In the genomic region with DNA sequence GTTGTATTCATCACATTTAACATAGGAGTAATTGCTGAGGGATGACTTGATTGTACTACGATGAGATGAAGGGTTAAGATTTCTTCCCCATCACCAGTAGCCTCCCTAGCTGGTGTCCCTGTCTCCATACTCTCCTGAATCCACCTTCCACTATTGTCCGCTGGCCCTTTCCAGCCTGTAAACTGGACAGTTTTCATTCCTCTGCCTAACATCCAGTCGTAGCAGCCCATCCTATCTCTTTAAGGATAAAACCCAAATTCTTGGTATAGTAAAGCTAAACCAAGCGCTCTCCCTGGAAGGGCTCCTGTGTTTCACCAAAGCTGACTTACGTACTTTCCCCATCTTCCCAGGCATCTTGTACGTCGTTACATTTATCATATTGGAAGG, we compare ENCODE assay signal across 8 cellular contexts. TPM values are rescaled to one million over a fixed set of nuclear protein-coding genes. Genes with fewer than 3 reads are reported as not detected.
DNase-seq lines count a peak whose midpoint lies in the region; ATAC-seq, FAIRE-seq and TF ChIP-seq lines count a peak whose summit lies in the region.

No MANE protein-coding gene starts in this region.

- H3K4me1 Mint-ChIP-seq in stimulated activated effector memory CD8-positive, alpha-beta T cell treated with anti-CD3 and anti-CD28 coated beads, Interleukin-12 subunit alpha, Interleukin-12 subunit beta, amount 100 ng/mL, for 72 hours = peaks cover 36% of the 10 kb centered on the region

- H3K27me3 ChIP-seq in DOHH2 (ENCODE audit: control insufficient read depth, low read length) (no peaks in the 10 kb centered on the region), K562 (ENCODE audit: control insufficient read depth in 2 of 2, insufficient read depth in 2 of 2, low read length in 2 of 2) (no peaks in the 10 kb centered on the region), kidney epithelial cell (ENCODE audit: control insufficient read depth, insufficient read depth, low read length) (no peaks in the 10 kb centered on the region)

- H3K27ac ChIP-seq in 22Rv1 (peak overlapping the region; percentile 100), DOHH2 (ENCODE audit: low read depth, low read length) (peak overlapping the region; percentile 93), K562 (ENCODE audit: extremely low read depth, low read depth, low read length) (peak overlapping the region; percentile 98)

- peak overlapping the region; percentile 97 to 100 for H3K9ac ChIP-seq in K562 (ENCODE audit: insufficient read depth in 1 of 2, low read depth in 2 of 2, low read length in 2 of 2)

- H3K4me3 ChIP-seq in DOHH2 (ENCODE audit: low read length) (peak overlapping the region; percentile 79), K562 (peak overlapping the region; percentile 74), kidney epithelial cell (ENCODE audit: low read depth, low read length) (peak overlapping the region; percentile 78)

- TF ChIP-seq RAD21 in K562 (CRISPR knock-in tag; conservative IDR thresholded peaks at IDR 0.05 in 1 of 2, IDR thresholded peaks at IDR 0.05 in 1 of 2) = no peak

- CTCF ChIA-PET in K562 (lab: Yijun Ruan, JAX; ENCODE audit: low intra/inter-chr PET ratio) = interaction anchor here (0.9 kb wide), 1 partner anchor 30 kb away, joined by 4 read pairs; no protein-coding TSS in a partner anchor

- H3F3A ChIP-seq in DOHH2 (ENCODE audit: control insufficient read depth, insufficient read depth) = peaks cover 50% of the 10 kb centered on the region

- H3K9me1 ChIP-seq in K562 (ENCODE audit: control insufficient read depth, insufficient read depth, low read length) = no peaks in the 10 kb centered on the region

- TF ChIP-seq CTCF in 22Rv1 (IDR thresholded peaks at IDR 0.05) (no peak), DOHH2 (IDR thresholded peaks at IDR 0.05; ENCODE audit: low read depth, low read length, poor library complexity, severe bottlenecking) (no peak), K562 (IDR thresholded peaks at IDR 0.05 in 2 of 3, conservative IDR thresholded peaks at IDR 0.05 in 1 of 3; ENCODE audit: insufficient read depth in 2 of 3, low read depth in 1 of 3, low read length in 3 of 3) (no peak), kidney epithelial cell (IDR thresholded peaks at IDR 0.05; ENCODE audit: insufficient read depth, low read length, poor library complexity, severe bottlenecking) (no peak)

- in situ Hi-C loops in K562 (cut with MboI) = no loop called here

- BruUV-seq in K562 (replicated peaks; lab: Mats Ljungman, UMichigan) = TSS peak; percentile 62

- peak; percentile 23 for FAIRE-seq in K562 (lab: Jason Lieb, UNC)

- peak; percentile 59 for DNase-seq in NCI-H2227 treated with DMSO at 0.1 percent for 48 hours (lab: John Stamatoyannopoulos, UW)
- DNase-seq in K562 (ENCODE audit: extremely low read depth in 1 of 4, low spot score in 3 of 4) = peak in 3 of 4 experiments; percentile 23 to 58 (median 55)
- DNase-seq in kidney epithelial cell (ENCODE audit: low read depth) = no peak
- DNase-seq in stimulated activated effector memory CD8-positive, alpha-beta T cell treated with anti-CD3 and anti-CD28 coated beads, Interleukin-12 subunit alpha, Interleukin-12 subunit beta, amount 100 ng/mL, for 72 hours (ENCODE audit: low spot score in 2 of 2) = peak in 1 of 2 donors; percentile 59

- ATAC-seq in K562 (peak; percentile 18), GM19452 (IDR thresholded peaks at IDR 0.05; ENCODE audit: unreplicated experiment) (no peak), HG03175 (IDR thresholded peaks at IDR 0.05; ENCODE audit: unreplicated experiment) (no peak)
- ATAC-seq in stimulated activated effector memory CD8-positive, alpha-beta T cell treated with anti-CD3 and anti-CD28 coated beads, Interleukin-12 subunit alpha, Interleukin-12 subunit beta, amount 100 ng/mL, for 72 hours = no peak

- TF ChIP-seq POLR2A in K562 (conservative IDR thresholded peaks at IDR 0.05) = peak; percentile 3; the same call in 1 of the 2 replicates

- H3K27ac Mint-ChIP-seq in stimulated activated effector memory CD8-positive, alpha-beta T cell treated with anti-CD3 and anti-CD28 coated beads, Interleukin-12 subunit alpha, Interleukin-12 subunit beta, amount 100 ng/mL, for 72 hours = peak overlapping the region; percentile 96

- TF ChIP-seq EP300 in K562 (IDR thresholded peaks at IDR 0.05; ENCODE audit: low read length) = no peak

- peak overlapping the region; percentile 91 for H3K4me2 ChIP-seq in DOHH2 (ENCODE audit: low read length)
- peak overlapping the region; percentile 98 for H3K4me2 ChIP-seq in K562 (ENCODE audit: insufficient read depth, low read length)

- H4K20me1 ChIP-seq in DOHH2 (ENCODE audit: control insufficient read depth, insufficient read depth, low read depth, low read length) (no peaks in the 10 kb centered on the region; the same call in 1 of the 2 replicates), K562 (replicated peaks; ENCODE audit: control insufficient read depth, insufficient read depth, low read length) (peaks cover 17% of the 10 kb centered on the region)

- WGBS in K562 (ENCODE audit: insufficient coverage, low coverage, missing lambda C conversion rate) = 2% methylated on average over 7 of the region's 7 CpGs

- H3K9me2 ChIP-seq in DOHH2 (replicated peaks; ENCODE audit: control insufficient read depth, low read length) = no peaks in the 10 kb centered on the region

- H3K79me2 ChIP-seq in DOHH2 (ENCODE audit: control insufficient read depth, low read length) = peaks cover 60% of the 10 kb centered on the region
- peaks cover 57% of the 10 kb centered on the region for H3K79me2 ChIP-seq in K562 (ENCODE audit: control insufficient read depth, insufficient read depth, low read length)

- peak overlapping the region; percentile 27; the same call in 1 of the 2 replicates for H2AFZ ChIP-seq in K562 (ENCODE audit: low read depth, low read length)

- H3K9me3 Mint-ChIP-seq in stimulated activated effector memory CD8-positive, alpha-beta T cell treated with anti-CD3 and anti-CD28 coated beads, Interleukin-12 subunit alpha, Interleukin-12 subunit beta, amount 100 ng/mL, for 72 hours = no peaks in the 10 kb centered on the region

- no peaks in the 10 kb centered on the region for H3K9me3 ChIP-seq in DOHH2 (ENCODE audit: control insufficient read depth, insufficient read depth, low read length)
- H3K9me3 ChIP-seq in K562 (replicated peaks; ENCODE audit: control insufficient read depth, insufficient read depth, low read depth, low read length) = no peaks in the 10 kb centered on the region

- intact Hi-C loops in K562 (cut with micrococcal nuclease) = loop anchor here (10.0 kb wide), 1 partner anchor 209 kb away; no protein-coding TSS in a partner anchor

- H3K36me3 Mint-ChIP-seq in stimulated activated effector memory CD8-positive, alpha-beta T cell treated with anti-CD3 and anti-CD28 coated beads, Interleukin-12 subunit alpha, Interleukin-12 subunit beta, amount 100 ng/mL, for 72 hours = peaks cover 72% of the 10 kb centered on the region

- H3K4me1 ChIP-seq in DOHH2 (ENCODE audit: control insufficient read depth, low read length) = peaks cover 70% of the 10 kb centered on the region
- peaks cover 14 to 15% of the 10 kb centered on the region in 2 experiments; a peak in 4 of 5 replicates for H3K4me1 ChIP-seq in K562 (replicated peaks in 1 of 2; ENCODE audit: control insufficient read depth in 2 of 2, insufficient read depth in 2 of 2, low read length in 2 of 2)

- H3K4me3 Mint-ChIP-seq in stimulated activated effector memory CD8-positive, alpha-beta T cell treated with anti-CD3 and anti-CD28 coated beads, Interleukin-12 subunit alpha, Interleukin-12 subunit beta, amount 100 ng/mL, for 72 hours = peak overlapping the region; percentile 83

- peaks cover 54% of the 10 kb centered on the region for H3K36me3 ChIP-seq in DOHH2 (ENCODE audit: control insufficient read depth, low read length)
- peaks cover 44% of the 10 kb centered on the region for H3K36me3 ChIP-seq in K562 (ENCODE audit: control insufficient read depth, insufficient read depth, low read length)
- H3K36me3 ChIP-seq in kidney epithelial cell (ENCODE audit: control insufficient read depth, insufficient read depth, low read length) = no peaks in the 10 kb centered on the region

- POLR2A ChIA-PET in K562 (lab: Yijun Ruan, JAX) = interaction anchor here (0.6 to 22.4 kb wide), 10 partner anchors 10 to 953 kb away, joined by 3 to 485 read pairs (median 3); partner anchors contain the start of gene HNRNPU

RNA-seq across cellular contexts. Expression of gene COX20, which starts 0.7 kb away (rescaled TPM):
- total RNA-seq in K562 (2011; cell fraction: chromatin; rRNA removed; ENCODE audit: low replicate concordance) = 12.0 and 57.2 TPM in 2 replicates
- total RNA-seq in K562 (2011; cell fraction: nucleolus; rRNA removed) = 9.8 and 15.1 TPM in 2 replicates
- total RNA-seq in K562 (2011; cell fraction: nucleoplasm; rRNA removed) = 27.4 and 66.6 TPM in 2 replicates
- total RNA-seq in K562 (2014; rRNA removed) (41.5 and 47.2 TPM in 2 replicates), K562 (2014; rRNA removed; fragmentation: Illumina TruSeq; extraction: Trizol) (72.8 and 92.9 TPM in 2 replicates), K562 (2015; rRNA removed; fragmentation: Illumina TruSeq; extraction: Trizol) (77.9 and 84.3 TPM in 2 replicates), K562 (2021) (51.6 and 60.0 TPM in 2 replicates), kidney epithelial cell (25.1 and 30.2 TPM in 2 replicates)
- polyA plus RNA-seq in K562 (2011; rRNA removed) (30.6 and 55.6 TPM in 2 replicates), K562 (2014; fragmentation: Illumina TruSeq; extraction: Trizol) (99.5 and 106 TPM in 2 replicates), K562 (2014; fragmentation: Nextera tagmentation; extraction: Ambion mirVana) (100 to 1,000 TPM; 145 to 171 TPM), K562 (2014; rRNA removed) (122 and 192 TPM in 2 replicates)
- 10.0 and 20.6 TPM in 2 replicates for polyA plus RNA-seq in K562 (2011; cell fraction: cytosol; rRNA removed)
- 19.3 and 20.9 TPM in 2 replicates for polyA plus RNA-seq in K562 (2011; cell fraction: nucleus; rRNA removed)
- 47.6 and 108 TPM in 2 replicates for polyA plus RNA-seq in K562 (2012)
- 27.2 and 34.7 TPM in 2 replicates for polyA minus RNA-seq in K562 (2011; rRNA and poly(A)+ RNA removed)
- 6.5 and 6.7 TPM in 2 replicates for polyA minus RNA-seq in K562 (2011; cell fraction: cytosol; rRNA and poly(A)+ RNA removed)
- polyA minus RNA-seq in K562 (2011; cell fraction: nucleus; rRNA and poly(A)+ RNA removed) = 30.8 and 45.2 TPM in 2 replicates

RNA-seq across cellular contexts. Expression of gene HNRNPU, which starts 28.2 kb away (rescaled TPM):
- 223 and 1,039 TPM in 2 replicates for total RNA-seq in K562 (2011; cell fraction: chromatin; rRNA removed; ENCODE audit: low replicate concordance)
- 91.7 and 116 TPM in 2 replicates for total RNA-seq in K562 (2011; cell fraction: nucleolus; rRNA removed)
- total RNA-seq in K562 (2011; cell fraction: nucleoplasm; rRNA removed) = 330 and 565 TPM in 2 replicates
- 668 and 711 TPM in 2 replicates for total RNA-seq in K562 (2014; rRNA removed)
- 445 and 505 TPM in 2 replicates for total RNA-seq in K562 (2014; rRNA removed; fragmentation: Illumina TruSeq; extraction: Trizol)
- 643 and 670 TPM in 2 replicates for total RNA-seq in K562 (2015; rRNA removed; fragmentation: Illumina TruSeq; extraction: Trizol)
- total RNA-seq in K562 (2021) = 482 and 577 TPM in 2 replicates
- polyA plus RNA-seq in K562 (2011; rRNA removed) = 268 and 377 TPM in 2 replicates
- 76.3 and 102 TPM in 2 replicates for polyA plus RNA-seq in K562 (2011; cell fraction: cytosol; rRNA removed)
- 225 and 265 TPM in 2 replicates for polyA plus RNA-seq in K562 (2011; cell fraction: nucleus; rRNA removed)
- polyA plus RNA-seq in K562 (2012) = 288 and 679 TPM in 2 replicates
- polyA plus RNA-seq in K562 (2014; fragmentation: Illumina TruSeq; extraction: Trizol) = 629 and 777 TPM in 2 replicates
- 100 to 1,000 TPM; 159 to 174 TPM for polyA plus RNA-seq in K562 (2014; fragmentation: Nextera tagmentation; extraction: Ambion mirVana)
- 519 and 621 TPM in 2 replicates for polyA plus RNA-seq in K562 (2014; rRNA removed)
- 545 and 750 TPM in 2 replicates for polyA minus RNA-seq in K562 (2011; rRNA and poly(A)+ RNA removed)
- polyA minus RNA-seq in K562 (2011; cell fraction: cytosol; rRNA and poly(A)+ RNA removed) = 202 and 313 TPM in 2 replicates
- 148 and 261 TPM in 2 replicates for polyA minus RNA-seq in K562 (2011; cell fraction: nucleus; rRNA and poly(A)+ RNA removed)
- total RNA-seq in kidney epithelial cell = 271 and 358 TPM in 2 replicates
